ENCODE assay signal across 13 cellular contexts in the genomic region with DNA sequence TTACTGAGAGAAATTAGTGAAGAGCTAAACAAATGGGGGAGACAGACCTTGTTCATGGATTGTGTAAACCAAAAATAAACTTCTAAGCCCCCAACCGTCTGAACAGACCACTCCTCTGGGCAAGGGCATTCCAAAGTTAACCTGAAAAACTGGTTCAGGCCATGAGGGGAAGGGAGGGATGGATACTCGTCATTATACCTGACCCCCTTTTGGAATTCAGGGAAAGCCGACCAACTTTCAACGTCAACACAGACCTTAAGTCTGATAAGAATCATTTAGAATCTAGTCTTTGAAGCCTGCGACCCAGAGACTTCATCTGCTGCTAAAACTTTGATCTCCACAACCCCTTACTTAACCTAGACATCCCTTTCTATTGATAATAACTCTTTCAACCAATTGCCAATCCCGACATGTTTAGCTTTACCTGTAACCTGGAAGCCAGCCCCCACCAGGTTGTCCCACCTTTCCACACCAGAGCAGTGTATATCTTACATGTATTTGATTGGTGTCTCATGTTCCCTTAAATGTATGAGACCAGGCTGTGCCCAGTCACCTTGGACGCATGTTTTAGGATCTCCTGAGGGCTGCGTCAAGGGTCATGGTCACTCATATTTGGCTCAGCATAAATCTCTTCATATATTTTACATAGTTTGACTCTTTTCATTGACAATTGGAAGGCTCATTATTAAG.
"Had no signal": no experiment of that assay in that cellular context is flagged by ENCODE, and none has a peak within 500 bp of the region (broad histone marks: within the 10 kb centered on the region; RNA-seq: fewer than 3 reads in every experiment).

No MANE protein-coding gene starts in this region.

- H3K27me3 Mint-ChIP-seq: activated CD4-positive, alpha-beta T cell treated with anti-CD3 and anti-CD28 coated beads, Interleukin-2, amount 10 ng/mL, durations not matched to agents 7 days and 5 days; activated naive CD8-positive, alpha-beta T cell treated with anti-CD3 and anti-CD28 coated beads, Interleukin-2, amount 50 U/mL, for 24 hours; natural killer cell treated with Interleukin-12 subunit alpha and Interleukin-12 subunit beta and Interleukin-15 and Interleukin-18, amount 100 ng/mL, for 72 hours; stimulated activated naive CD8-positive, alpha-beta T cell treated with anti-CD3 and anti-CD28 coated beads, Interleukin-15, amount 100 ng/mL, for 72 hours; T-helper 17 cell had no signal

- H3K27me3 ChIP-seq: ascending aorta, uterus had no signal

- H3K9me3 Mint-ChIP-seq: activated CD4-positive, alpha-beta T cell treated with anti-CD3 and anti-CD28 coated beads, Interleukin-2, amount 10 ng/mL, durations not matched to agents 7 days and 5 days; activated naive CD8-positive, alpha-beta T cell treated with anti-CD3 and anti-CD28 coated beads, Interleukin-2, amount 50 U/mL, for 24 hours; natural killer cell treated with Interleukin-12 subunit alpha and Interleukin-12 subunit beta and Interleukin-15 and Interleukin-18, amount 100 ng/mL, for 72 hours; stimulated activated naive CD8-positive, alpha-beta T cell treated with anti-CD3 and anti-CD28 coated beads, Interleukin-15, amount 100 ng/mL, for 72 hours had no signal

- H3K4me3 Mint-ChIP-seq: activated CD4-positive, alpha-beta T cell treated with anti-CD3 and anti-CD28 coated beads, Interleukin-2, amount 10 ng/mL, durations not matched to agents 7 days and 5 days; activated naive CD8-positive, alpha-beta T cell treated with anti-CD3 and anti-CD28 coated beads, Interleukin-2, amount 50 U/mL, for 24 hours; natural killer cell treated with Interleukin-12 subunit alpha and Interleukin-12 subunit beta and Interleukin-15 and Interleukin-18, amount 100 ng/mL, for 72 hours; stimulated activated naive CD8-positive, alpha-beta T cell treated with anti-CD3 and anti-CD28 coated beads, Interleukin-15, amount 100 ng/mL, for 72 hours; T-helper 17 cell; WTC11 had no signal

- ATAC-seq: activated naive CD8-positive, alpha-beta T cell treated with anti-CD3 and anti-CD28 coated beads, Interleukin-2, amount 50 U/mL, for 24 hours; natural killer cell treated with Interleukin-12 subunit alpha and Interleukin-12 subunit beta and Interleukin-15 and Interleukin-18, amount 100 ng/mL, for 72 hours; stimulated activated naive CD8-positive, alpha-beta T cell treated with anti-CD3 and anti-CD28 coated beads, Interleukin-15, amount 100 ng/mL, for 72 hours; T-helper 17 cell; WTC11 had no signal

- DNase-seq: activated CD4-positive, alpha-beta T cell treated with anti-CD3 and anti-CD28 coated beads, Interleukin-2, amount 10 ng/mL, durations not matched to agents 7 days and 5 days; activated naive CD8-positive, alpha-beta T cell treated with anti-CD3 and anti-CD28 coated beads, Interleukin-2, amount 50 U/mL, for 24 hours; mammary epithelial cell; stimulated activated CD4-positive, alpha-beta T cell treated with anti-CD3 and anti-CD28 coated beads, Interleukin-4, amount 100 ng/mL, for 1 hour; stimulated activated CD8-positive, alpha-beta memory T cell treated with anti-CD3 and anti-CD28 coated beads, Interleukin-4, amount 100 ng/mL, for 48 hours; stimulated activated naive CD8-positive, alpha-beta T cell treated with anti-CD3 and anti-CD28 coated beads, Interleukin-15, amount 100 ng/mL, for 72 hours; T-helper 17 cell; uterus had no signal

- H3K4me1 ChIP-seq: uterus had no signal

- H3K36me3 ChIP-seq: ascending aorta, esophagus muscularis mucosa, thoracic aorta, uterus had no signal

- H3K9me3 ChIP-seq: ascending aorta, esophagus muscularis mucosa, thoracic aorta, uterus had no signal

- H3K36me3 Mint-ChIP-seq: natural killer cell treated with Interleukin-12 subunit alpha and Interleukin-12 subunit beta and Interleukin-15 and Interleukin-18, amount 100 ng/mL, for 72 hours; WTC11 had no signal

- H3K27ac Mint-ChIP-seq: activated CD4-positive, alpha-beta T cell treated with anti-CD3 and anti-CD28 coated beads, Interleukin-2, amount 10 ng/mL, durations not matched to agents 7 days and 5 days; activated naive CD8-positive, alpha-beta T cell treated with anti-CD3 and anti-CD28 coated beads, Interleukin-2, amount 50 U/mL, for 24 hours; natural killer cell treated with Interleukin-12 subunit alpha and Interleukin-12 subunit beta and Interleukin-15 and Interleukin-18, amount 100 ng/mL, for 72 hours; stimulated activated naive CD8-positive, alpha-beta T cell treated with anti-CD3 and anti-CD28 coated beads, Interleukin-15, amount 100 ng/mL, for 72 hours; T-helper 17 cell; WTC11 had no signal

- H3K4me3 ChIP-seq: ascending aorta, esophagus muscularis mucosa, thoracic aorta, uterus had no signal
